Comparison of ENCODE assay signal across 8 cellular contexts in genomic region chr7:150756858-150757257, GRCh38. TPM values are rescaled to one million over a fixed set of nuclear protein-coding genes. Genes with fewer than 3 reads are reported as not detected.
DNase-seq lines count a peak whose midpoint lies in the region; ATAC-seq, FAIRE-seq and TF ChIP-seq lines count a peak whose summit lies in the region.

No MANE protein-coding gene starts in this region.

- intact Hi-C loops in kidney (cut with DNase I), result no loop called here

- H3K4me3 Mint-ChIP-seq in T-helper 2 cell treated with Interferon-gamma antibody and Interleukin-4, amounts not matched to agents 5 μg/mL and 100 μg/mL, for 36 hours, result peak overlapping the region; percentile 79

- no peaks in the 10 kb centered on the region for H3K9me3 ChIP-seq in kidney (ENCODE audit: control insufficient read depth in 1 of 2, low read length in 2 of 2)

- peaks cover 10% of the 10 kb centered on the region for H3K27me3 Mint-ChIP-seq in T-helper 2 cell treated with Interferon-gamma antibody and Interleukin-4, amounts not matched to agents 5 μg/mL and 100 μg/mL, for 36 hours (ENCODE audit: low read depth)

- peaks cover 43% of the 10 kb centered on the region for H3K4me1 Mint-ChIP-seq in T-helper 2 cell treated with Interferon-gamma antibody and Interleukin-4, amounts not matched to agents 5 μg/mL and 100 μg/mL, for 36 hours (ENCODE audit: low read depth)

- H3K27ac ChIP-seq in kidney (ENCODE audit: low read depth in 2 of 2, low read length in 2 of 2), result no peak overlapping the region

- no peak overlapping the region for H3K4me3 ChIP-seq in kidney (ENCODE audit: low read length in 2 of 2)

- TF ChIP-seq CTCF in kidney (IDR thresholded peaks at IDR 0.05; ENCODE audit: borderline replicate concordance, extremely low read depth, insufficient read depth), result peak; percentile 19

- ATAC-seq in GM18858 (IDR thresholded peaks at IDR 0.05; ENCODE audit: unreplicated experiment) (no peak), HG03159 (IDR thresholded peaks at IDR 0.05; ENCODE audit: unreplicated experiment) (no peak), HG02642 (IDR thresholded peaks at IDR 0.05; ENCODE audit: poor library complexity, unreplicated experiment) (no peak), HG02884 (IDR thresholded peaks at IDR 0.05; ENCODE audit: unreplicated experiment) (no peak)

- TF ChIP-seq POLR2A in GM12891 (IDR thresholded peaks at IDR 0.05; ENCODE audit: low read depth, low read length), result no peak

- peaks cover 8% of the 10 kb centered on the region for H3K9me3 Mint-ChIP-seq in T-helper 2 cell treated with Interferon-gamma antibody and Interleukin-4, amounts not matched to agents 5 μg/mL and 100 μg/mL, for 36 hours

- H3K36me3 ChIP-seq in kidney (ENCODE audit: control insufficient read depth in 1 of 2, insufficient read depth in 2 of 2, low read length in 2 of 2), result no peaks in the 10 kb centered on the region

- H3K9ac ChIP-seq in kidney (ENCODE audit: low read length in 2 of 2), result no peak overlapping the region

- FAIRE-seq in GM12891 (lab: Jason Lieb, UNC) (peak; percentile 60), kidney (lab: Jason Lieb, UNC) (peak; percentile 80)

- peak overlapping the region; percentile 92 for H3K27ac Mint-ChIP-seq in T-helper 2 cell treated with Interferon-gamma antibody and Interleukin-4, amounts not matched to agents 5 μg/mL and 100 μg/mL, for 36 hours

- no peaks in the 10 kb centered on the region for H3K4me1 ChIP-seq in kidney (ENCODE audit: control insufficient read depth in 1 of 2, insufficient read depth in 1 of 2, low read depth in 1 of 2, low read length in 2 of 2)

- H3K36me3 Mint-ChIP-seq in T-helper 2 cell treated with Interferon-gamma antibody and Interleukin-4, amounts not matched to agents 5 μg/mL and 100 μg/mL, for 36 hours (ENCODE audit: low read depth), result peaks cover 7% of the 10 kb centered on the region

- peak; percentile 54 for DNase-seq in Ammon's horn (ENCODE audit: low spot score)
- no peak for DNase-seq in GM12891 (ENCODE audit: insufficient read length, low spot score)
- no peak for DNase-seq in T-helper 2 cell treated with Interferon-gamma antibody and Interleukin-4, amounts not matched to agents 5 μg/mL and 100 μg/mL, for 36 hours (ENCODE audit: low spot score)
- no peak for DNase-seq in kidney

TF ChIP-seq in GM12891, 5 proteins besides CTCF, POLR2A, EP300 and RAD21:
- TF ChIP-seq POU2F2 (IDR thresholded peaks at IDR 0.05; ENCODE audit: low read depth, low read length) (no peak), TAF1 (IDR thresholded peaks at IDR 0.05; ENCODE audit: low read depth, low read length) (no peak), SPI1 (IDR thresholded peaks at IDR 0.05; ENCODE audit: low read depth, low read length) (no peak), PAX5 (IDR thresholded peaks at IDR 0.05; ENCODE audit: insufficient read depth, low read length, severe bottlenecking) (no peak), POLR2AphosphoS5 (IDR thresholded peaks at IDR 0.05; ENCODE audit: low read depth, low read length) (no peak)

RNA-seq across cellular contexts. Expression of gene GIMAP5, which starts 19.6 kb away (rescaled TPM):
- polyA plus RNA-seq in GM12891 (2012; ENCODE audit: low read depth, missing spikeins), result 20.0 TPM
- total RNA-seq in kidney, result 30.0 TPM
- 21.2 TPM for polyA plus RNA-seq in kidney (ENCODE audit: insufficient read depth, low read depth, low replicate concordance)

RNA-seq across cellular contexts. Expression of gene GIMAP1, which starts 40.4 kb away (rescaled TPM):
- polyA plus RNA-seq in GM12891 (2012; ENCODE audit: low read depth, missing spikeins), result 1.2 TPM
- total RNA-seq in kidney, result 10.2 TPM
- polyA plus RNA-seq in kidney (ENCODE audit: insufficient read depth, low read depth, low replicate concordance), result 6.4 TPM

RNA-seq across cellular contexts. Expression of gene TMEM176B, which starts 43.3 kb away (rescaled TPM):
- polyA plus RNA-seq in GM12891 (2012; ENCODE audit: low read depth, missing spikeins), result not detected
- total RNA-seq in kidney, result 345 TPM
- polyA plus RNA-seq in kidney (ENCODE audit: insufficient read depth, low read depth, low replicate concordance), result 542 TPM

RNA-seq across cellular contexts. Expression of gene TMEM176A, which starts 43.7 kb away (rescaled TPM):
- polyA plus RNA-seq in GM12891 (2012; ENCODE audit: low read depth, missing spikeins), result not detected
- total RNA-seq in kidney, result 288 TPM
- polyA plus RNA-seq in kidney (ENCODE audit: insufficient read depth, low read depth, low replicate concordance), result 513 TPM
